In genomic region chrX:153669174-153669890, GRCh38 we compare ENCODE assay signal across 8 cellular contexts. TPM values are rescaled to one million over a fixed set of nuclear protein-coding genes. Genes with fewer than 3 reads are reported as not detected.
DNase-seq lines count a peak whose midpoint lies in the region; ATAC-seq and TF ChIP-seq lines count a peak whose summit lies in the region.

No MANE protein-coding gene starts in this region.

- H3K27ac ChIP-seq in HL-60 (replicated peaks) (no peak overlapping the region), left ventricle myocardium inferior (replicated peaks) (no peak overlapping the region)

- TF ChIP-seq CTCF in HL-60 (IDR thresholded peaks at IDR 0.05; ENCODE audit: insufficient read depth, low read length) (peak; percentile 20), left ventricle myocardium inferior (IDR thresholded peaks at IDR 0.05; ENCODE audit: borderline replicate concordance) (peak; percentile 75)

- peak; percentile 37 for DNase-seq in CD1c-positive myeloid dendritic cell (ENCODE audit: extremely low spot score)
- no peak for DNase-seq in HL-60 (ENCODE audit: low read depth in 1 of 2, low spot score in 1 of 2)
- peak; percentile 62 for DNase-seq in activated T-cell treated with anti-CD3 and anti-CD28 coated beads, Interleukin-2, amount 50 U/mL, for 1 hour
- no peak for DNase-seq in left ventricle myocardium inferior
- DNase-seq in stimulated activated CD4-positive, alpha-beta T cell treated with anti-CD3 and anti-CD28 coated beads, TNF-alpha, amount 100 ng/mL, for 4 hours (ENCODE audit: low read depth in 3 of 3): peak in 2 of 3 experiments; percentile 12 to 34
- no peak for DNase-seq in NCI-H446 treated with DMSO at 0.1 percent for 48 hours (lab: John Stamatoyannopoulos, UW)
- DNase-seq in NCI-H1048 (lab: John Stamatoyannopoulos, UW): no peak

- no peak for ATAC-seq in GM19395 (IDR thresholded peaks at IDR 0.05; ENCODE audit: unreplicated experiment)

- no peaks in the 10 kb centered on the region for H3K36me3 ChIP-seq in left ventricle myocardium inferior

- H3K9me3 ChIP-seq in left ventricle myocardium inferior (replicated peaks): no peaks in the 10 kb centered on the region

- H3K4me3 ChIP-seq in HL-60 (replicated peaks; ENCODE audit: insufficient read depth, low read length) (no peak overlapping the region), left ventricle myocardium inferior (no peak overlapping the region)

- peaks cover 2% of the 10 kb centered on the region for H3K27me3 ChIP-seq in HL-60 (ENCODE audit: insufficient read depth, poor library complexity, severe bottlenecking)
- peaks cover 15% of the 10 kb centered on the region for H3K27me3 ChIP-seq in left ventricle myocardium inferior (ENCODE audit: low read depth)

- no peaks in the 10 kb centered on the region for H3K4me1 ChIP-seq in left ventricle myocardium inferior

- intact Hi-C loops in left ventricle myocardium inferior (cut with micrococcal nuclease): no loop called here

RNA-seq across cellular contexts. Expression of gene PNCK, which starts 4.3 kb away (rescaled TPM):
- 6.1 TPM for total RNA-seq in left ventricle myocardium inferior

RNA-seq across cellular contexts. Expression of gene SLC6A8, which starts 18.4 kb away (rescaled TPM):
- 229 TPM for total RNA-seq in left ventricle myocardium inferior

RNA-seq across cellular contexts. Expression of gene DUSP9, which starts 22.3 kb away (rescaled TPM):
- not detected for total RNA-seq in left ventricle myocardium inferior

RNA-seq across cellular contexts. Expression of gene BCAP31, which starts 54.9 kb away (rescaled TPM):
- 80.8 TPM for total RNA-seq in left ventricle myocardium inferior

RNA-seq across cellular contexts. Expression of gene ABCD1, which starts 55.3 kb away (rescaled TPM):
- total RNA-seq in left ventricle myocardium inferior: 16.0 TPM

Comparison
In these comparisons a context has a peak if more than half of its experiments do, and no peak if none do; other contexts are left out.
1. DNase-seq: peak in CD1c-positive myeloid dendritic cell (single experiment), activated T-cell treated with anti-CD3 and anti-CD28 coated beads, Interleukin-2, amount 50 U/mL, for 1 hour (single experiment) and stimulated activated CD4-positive, alpha-beta T cell treated with anti-CD3 and anti-CD28 coated beads, TNF-alpha, amount 100 ng/mL, for 4 hours (2 of 3); none in HL-60 (0 of 2), left ventricle myocardium inferior (single experiment), NCI-H446 treated with DMSO at 0.1 percent for 48 hours (single experiment) and NCI-H1048 (single experiment).